13 cellular contexts compared by ENCODE assay signal in genomic region chr12:79546461-79547043, GRCh38.
DNase-seq lines count a peak whose midpoint lies in the region; ATAC-seq, FAIRE-seq and TF ChIP-seq lines count a peak whose summit lies in the region.
"Had no signal": no experiment of that assay in that cellular context is flagged by ENCODE, and none has a peak within 500 bp of the region (broad histone marks: within the 10 kb centered on the region; RNA-seq: fewer than 3 reads in every experiment).

No MANE protein-coding gene starts in this region.

- H3F3A ChIP-seq in SK-N-SH (replicated peaks; ENCODE audit: insufficient read depth), result peaks cover 31% of the 10 kb centered on the region

- H3K27ac Mint-ChIP-seq in natural killer cell treated with Interleukin-12 subunit alpha and Interleukin-12 subunit beta and Interleukin-15 and Interleukin-18, amount 100 ng/mL, for 72 hours, result no peak overlapping the region
- H3K27ac Mint-ChIP-seq: activated T-helper 17 cell treated with anti-CD3 and anti-CD28 coated beads, Interleukin-2, amount 50 U/mL, for 72 hours; CD8-positive, alpha-beta T cell had no signal

- no peaks in the 10 kb centered on the region for H3K4me1 Mint-ChIP-seq in natural killer cell treated with Interleukin-12 subunit alpha and Interleukin-12 subunit beta and Interleukin-15 and Interleukin-18, amount 100 ng/mL, for 72 hours (ENCODE audit: low read depth in 2 of 2)
- H3K4me1 Mint-ChIP-seq: activated T-helper 17 cell treated with anti-CD3 and anti-CD28 coated beads, Interleukin-2, amount 50 U/mL, for 72 hours had no signal

- intact Hi-C loops in dorsolateral prefrontal cortex (cut with DNase I), result loop anchor here in 1 of 2 donors (5.0 kb wide), 1 partner anchor 726 kb away; no protein-coding TSS in a partner anchor

- H4K20me1 ChIP-seq in SK-N-SH (ENCODE audit: insufficient read depth), result no peaks in the 10 kb centered on the region

- H3K27me3 ChIP-seq in SK-N-SH (ENCODE audit: insufficient read depth) (no peaks in the 10 kb centered on the region), dorsolateral prefrontal cortex (no peaks in the 10 kb centered on the region)
- H3K27me3 ChIP-seq: colonic mucosa had no signal

- H3K4me3 ChIP-seq in SK-N-SH (ENCODE audit: low read depth in 2 of 2, low read length in 1 of 2) (no peak overlapping the region), retinal pigment epithelial cell (ENCODE audit: low read length) (no peak overlapping the region), dorsolateral prefrontal cortex (no peak overlapping the region)
- H3K4me3 ChIP-seq: colonic mucosa had no signal

- no peak overlapping the region for H3K4me3 Mint-ChIP-seq in natural killer cell treated with Interleukin-12 subunit alpha and Interleukin-12 subunit beta and Interleukin-15 and Interleukin-18, amount 100 ng/mL, for 72 hours
- H3K4me3 Mint-ChIP-seq: activated T-helper 17 cell treated with anti-CD3 and anti-CD28 coated beads, Interleukin-2, amount 50 U/mL, for 72 hours; CD8-positive, alpha-beta T cell had no signal

- H3K79me2 ChIP-seq in SK-N-SH (ENCODE audit: insufficient read depth), result no peaks in the 10 kb centered on the region

- H3K9ac ChIP-seq in SK-N-SH, result peak overlapping the region; percentile 26; the same call in 1 of the 2 replicates

- no peak for ATAC-seq in natural killer cell treated with Interleukin-12 subunit alpha and Interleukin-12 subunit beta and Interleukin-15 and Interleukin-18, amount 100 ng/mL, for 72 hours
- ATAC-seq: activated T-helper 17 cell treated with anti-CD3 and anti-CD28 coated beads, Interleukin-2, amount 50 U/mL, for 72 hours; CD8-positive, alpha-beta T cell had no signal

- TF ChIP-seq CTCF in SK-N-SH (IDR thresholded peaks at IDR 0.05) (no peak), retinal pigment epithelial cell (conservative IDR thresholded peaks at IDR 0.05; ENCODE audit: low read depth, low read length) (no peak), dorsolateral prefrontal cortex (IDR thresholded peaks at IDR 0.05 in 54 of 56, conservative IDR thresholded peaks at IDR 0.05 in 2 of 56; ENCODE audit: low read depth in 1 of 56, partially characterized antibody in 56 of 56) (no peak)

- WGBS in SK-N-SH (ENCODE audit: low lambda C conversion rate), result 51% methylated on average over 5 of the region's 5 CpGs

- no peak for DNase-seq in SK-N-SH
- peak; percentile 89 for DNase-seq in glomerular visceral epithelial cell (ENCODE audit: extremely low spot score)
- DNase-seq in retinal pigment epithelial cell (ENCODE audit: low read depth), result peak; percentile 86
- no peak for DNase-seq in natural killer cell treated with Interleukin-12 subunit alpha and Interleukin-12 subunit beta and Interleukin-15 and Interleukin-18, amount 100 ng/mL, for 72 hours (ENCODE audit: low spot score)
- DNase-seq in dorsolateral prefrontal cortex, result no peak
- no peak for DNase-seq in GM19239 (ENCODE audit: insufficient read length, low spot score)
- DNase-seq in NCI-H2081 (lab: John Stamatoyannopoulos, UW), result no peak
- DNase-seq: CD8-positive, alpha-beta T cell; colonic mucosa; NCI-H187 treated with DMSO at 0.1 percent for 48 hours; RPMI8226 had no signal

- H3K4me1 ChIP-seq in SK-N-SH (ENCODE audit: control insufficient read depth in 1 of 2, insufficient read depth in 2 of 2, low read depth in 1 of 2, low read length in 1 of 2), result peaks cover 0 to 9% of the 10 kb centered on the region in 2 experiments; a peak in 3 of 4 replicates
- H3K4me1 ChIP-seq: colonic mucosa had no signal

- H3K36me3 Mint-ChIP-seq in natural killer cell treated with Interleukin-12 subunit alpha and Interleukin-12 subunit beta and Interleukin-15 and Interleukin-18, amount 100 ng/mL, for 72 hours, result no peaks in the 10 kb centered on the region
- H3K36me3 Mint-ChIP-seq: CD8-positive, alpha-beta T cell had no signal

- POLR2A ChIA-PET in SK-N-SH (lab: Yijun Ruan, JAX), result no interaction called here

- TF ChIP-seq EP300 in SK-N-SH (IDR thresholded peaks at IDR 0.05; ENCODE audit: borderline replicate concordance in 1 of 2, low read depth in 1 of 2, low read length in 1 of 2), result no peak

- H3K4me2 ChIP-seq in SK-N-SH, result peak overlapping the region; percentile 16

- no peaks in the 10 kb centered on the region for H3K9me3 Mint-ChIP-seq in natural killer cell treated with Interleukin-12 subunit alpha and Interleukin-12 subunit beta and Interleukin-15 and Interleukin-18, amount 100 ng/mL, for 72 hours
- H3K9me3 Mint-ChIP-seq: activated T-helper 17 cell treated with anti-CD3 and anti-CD28 coated beads, Interleukin-2, amount 50 U/mL, for 72 hours; CD8-positive, alpha-beta T cell had no signal

- H2AFZ ChIP-seq in SK-N-SH (ENCODE audit: low read depth), result no peak overlapping the region

- peaks cover 0 to 5% of the 10 kb centered on the region in 2 donors for H3K27me3 Mint-ChIP-seq in natural killer cell treated with Interleukin-12 subunit alpha and Interleukin-12 subunit beta and Interleukin-15 and Interleukin-18, amount 100 ng/mL, for 72 hours

- H3K9me3 ChIP-seq in SK-N-SH, result no peaks in the 10 kb centered on the region
- H3K9me3 ChIP-seq: colonic mucosa had no signal

- FAIRE-seq in G401.6 (lab: Jason Lieb, UNC), result peak; percentile 88
- no peak for FAIRE-seq in GM19239 (lab: Jason Lieb, UNC)

- CTCF ChIA-PET in SK-N-SH (lab: Yijun Ruan, JAX), result interaction anchor here (0.7 to 1.4 kb wide), 9 partner anchors 8 to 1365 kb away, joined by 3 to 5 read pairs (median 4); partner anchors contain the start of gene PAWR

- no peaks in the 10 kb centered on the region for H3K9me2 ChIP-seq in SK-N-SH

- no peaks in the 10 kb centered on the region for H3K36me3 ChIP-seq in SK-N-SH (replicated peaks in 1 of 2; ENCODE audit: control insufficient read depth in 1 of 2, insufficient read depth in 2 of 2, low read length in 1 of 2)
- H3K36me3 ChIP-seq: colonic mucosa had no signal

- H3K27ac ChIP-seq in SK-N-SH (ENCODE audit: low read depth in 2 of 2, low read length in 1 of 2), result peak overlapping the region in 1 of 2 experiments; percentile 62; a peak in 3 of 4 replicates
- peak overlapping the region in 7 of 59 donors; percentile 13 to 71 (median 40) for H3K27ac ChIP-seq in dorsolateral prefrontal cortex
- H3K27ac ChIP-seq: colonic mucosa had no signal

- no peak for TF ChIP-seq RAD21 in SK-N-SH (IDR thresholded peaks at IDR 0.05; ENCODE audit: low read length)

TF ChIP-seq in SK-N-SH, 30 proteins besides CTCF, POLR2A, EP300 and RAD21:
- TF ChIP-seq IRF3 (IDR thresholded peaks at IDR 0.05; ENCODE audit: low read depth, low read length), result no peak
- TF ChIP-seq RCOR1 (IDR thresholded peaks at IDR 0.05; ENCODE audit: low read length), result no peak
- no peak for TF ChIP-seq YY1 (IDR thresholded peaks at IDR 0.05; ENCODE audit: low read depth)
- no peak for TF ChIP-seq USF2 (IDR thresholded peaks at IDR 0.05; ENCODE audit: borderline replicate concordance, low read depth, low read length)
- no peak for TF ChIP-seq PBX3 (IDR thresholded peaks at IDR 0.05)
- TF ChIP-seq MEF2A (IDR thresholded peaks at IDR 0.05; ENCODE audit: borderline replicate concordance, low read depth), result no peak
TF ChIP-seq in SK-N-SH: peak in this region for 0.

Comparison
In these comparisons a context has a peak if more than half of its experiments do, and no peak if none do; other contexts are left out.
1. DNase-seq: peak in glomerular visceral epithelial cell (single experiment) and retinal pigment epithelial cell (single experiment); none in SK-N-SH (single experiment), natural killer cell treated with Interleukin-12 subunit alpha and Interleukin-12 subunit beta and Interleukin-15 and Interleukin-18, amount 100 ng/mL, for 72 hours (single experiment), dorsolateral prefrontal cortex (0 of 10), GM19239 (single experiment) and NCI-H2081 (0 of 2).